In genomic region chr12:43912851-43913250, GRCh38 we compare ENCODE assay signal across 27 cellular contexts.
"Had no signal": no experiment of that assay in that cellular context is flagged by ENCODE, and none has a peak within 500 bp of the region (broad histone marks: within the 10 kb centered on the region; RNA-seq: fewer than 3 reads in every experiment).

No MANE protein-coding gene starts in this region.

- H3K4me3 Mint-ChIP-seq: activated CD4-positive, alpha-beta T cell treated with anti-CD3 and anti-CD28 coated beads, Interleukin-2, amount 10 ng/mL, durations not matched to agents 24 days and 14 days; activated CD8-positive, alpha-beta memory T cell treated with anti-CD3 and anti-CD28 coated beads, Interleukin-2, amount 10 ng/mL, durations not matched to agents 7 days and 5 days; activated naive CD4-positive, alpha-beta T cell treated with anti-CD3 and anti-CD28 coated beads, Interleukin-2, amount 50 U/mL, for 24 hours; activated T-cell treated with anti-CD3 and anti-CD28 coated beads, Interleukin-2, amount 50 U/mL, for 24 hours; activated T-helper 1 cell treated with anti-CD3 and anti-CD28 coated beads, Interleukin-12 subunit alpha, Interleukin-12 subunit beta, Interleukin-2, Interleukin-4 antibody, amounts not matched to agents 30 ng/mL and 10 ng/mL and 1 ng/mL, durations not matched to agents 14 hours and 24 hours and 36 hours; T-helper 17 cell; WTC11 had no signal

- H3K36me3 Mint-ChIP-seq: activated CD8-positive, alpha-beta memory T cell treated with anti-CD3 and anti-CD28 coated beads, Interleukin-2, amount 10 ng/mL, durations not matched to agents 7 days and 5 days; activated naive CD4-positive, alpha-beta T cell treated with anti-CD3 and anti-CD28 coated beads, Interleukin-2, amount 50 U/mL, for 24 hours; WTC11 had no signal

- H3K4me1 ChIP-seq: ascending aorta, body of pancreas had no signal

- H3K27ac Mint-ChIP-seq: activated CD4-positive, alpha-beta T cell treated with anti-CD3 and anti-CD28 coated beads, Interleukin-2, amount 10 ng/mL, durations not matched to agents 24 days and 14 days; activated CD8-positive, alpha-beta memory T cell treated with anti-CD3 and anti-CD28 coated beads, Interleukin-2, amount 10 ng/mL, durations not matched to agents 7 days and 5 days; activated naive CD4-positive, alpha-beta T cell treated with anti-CD3 and anti-CD28 coated beads, Interleukin-2, amount 50 U/mL, for 24 hours; activated T-cell treated with anti-CD3 and anti-CD28 coated beads, Interleukin-2, amount 50 U/mL, for 24 hours; activated T-helper 1 cell treated with anti-CD3 and anti-CD28 coated beads, Interleukin-12 subunit alpha, Interleukin-12 subunit beta, Interleukin-2, Interleukin-4 antibody, amounts not matched to agents 30 ng/mL and 10 ng/mL and 1 ng/mL, durations not matched to agents 14 hours and 24 hours and 36 hours; T-helper 17 cell; WTC11 had no signal

- H3K27ac ChIP-seq: ascending aorta, body of pancreas had no signal

- DNase-seq: activated CD4-positive, alpha-beta T cell treated with anti-CD3 and anti-CD28 coated beads, Interleukin-2, amount 10 ng/mL, durations not matched to agents 24 days and 14 days; activated CD4-positive, alpha-beta T cell treated with anti-CD3 and anti-CD28 coated beads, Interleukin-2, amount 50 U/mL, for 48 hours; activated CD4-positive, CD25-positive, alpha-beta regulatory T cell treated with anti-CD3 and anti-CD28 coated beads, Interleukin-2, amount 50 U/mL, for 72 hours; activated CD8-positive, alpha-beta memory T cell treated with anti-CD3 and anti-CD28 coated beads, Interleukin-2, amount 10 ng/mL, durations not matched to agents 7 days and 5 days; activated effector memory CD4-positive, alpha-beta T cell treated with Interleukin-2 at 50 U/mL for 16 hours; activated naive CD4-positive, alpha-beta T cell; activated T-cell treated with anti-CD3 and anti-CD28 coated beads, Interleukin-2, amount 50 U/mL, for 24 hours; amniotic stem cell; body of pancreas; central memory CD4-positive, alpha-beta T cell; NCI-H1092; NCI-H1417; NCI-H1930; NCI-H2171; NCI-H2227 treated with DMSO at 0.1 percent for 48 hours; NCI-H774; NK-92 treated with Interleukin-12 subunit alpha and Interleukin-12 subunit beta, amount 100 ng/mL, for 24 hours; OCI-M1; RPMI8226; T-helper 17 cell; T-helper 9 cell had no signal

- H3K27me3 ChIP-seq: ascending aorta, body of pancreas had no signal

- H3K36me3 ChIP-seq: ascending aorta had no signal

- H3K9me3 Mint-ChIP-seq: activated CD4-positive, alpha-beta T cell treated with anti-CD3 and anti-CD28 coated beads, Interleukin-2, amount 10 ng/mL, durations not matched to agents 24 days and 14 days; activated naive CD4-positive, alpha-beta T cell treated with anti-CD3 and anti-CD28 coated beads, Interleukin-2, amount 50 U/mL, for 24 hours; activated T-helper 1 cell treated with anti-CD3 and anti-CD28 coated beads, Interleukin-12 subunit alpha, Interleukin-12 subunit beta, Interleukin-2, Interleukin-4 antibody, amounts not matched to agents 30 ng/mL and 10 ng/mL and 1 ng/mL, durations not matched to agents 14 hours and 24 hours and 36 hours; WTC11 had no signal

- ATAC-seq: activated CD8-positive, alpha-beta memory T cell treated with anti-CD3 and anti-CD28 coated beads, Interleukin-2, amount 10 ng/mL, durations not matched to agents 7 days and 5 days; body of pancreas; Panc1; Right ventricle myocardium inferior; T-helper 17 cell; WTC11 had no signal

- H3K27me3 Mint-ChIP-seq: activated CD4-positive, alpha-beta T cell treated with anti-CD3 and anti-CD28 coated beads, Interleukin-2, amount 10 ng/mL, durations not matched to agents 24 days and 14 days; activated CD8-positive, alpha-beta memory T cell treated with anti-CD3 and anti-CD28 coated beads, Interleukin-2, amount 10 ng/mL, durations not matched to agents 7 days and 5 days; activated naive CD4-positive, alpha-beta T cell treated with anti-CD3 and anti-CD28 coated beads, Interleukin-2, amount 50 U/mL, for 24 hours; activated T-cell treated with anti-CD3 and anti-CD28 coated beads, Interleukin-2, amount 50 U/mL, for 24 hours; T-helper 17 cell had no signal

- H3K4me3 ChIP-seq: ascending aorta, body of pancreas had no signal

- H3K9me3 ChIP-seq: ascending aorta, body of pancreas had no signal

- H3K4me1 Mint-ChIP-seq: activated CD4-positive, alpha-beta T cell treated with anti-CD3 and anti-CD28 coated beads, Interleukin-2, amount 10 ng/mL, durations not matched to agents 24 days and 14 days; activated CD8-positive, alpha-beta memory T cell treated with anti-CD3 and anti-CD28 coated beads, Interleukin-2, amount 10 ng/mL, durations not matched to agents 7 days and 5 days; activated naive CD4-positive, alpha-beta T cell treated with anti-CD3 and anti-CD28 coated beads, Interleukin-2, amount 50 U/mL, for 24 hours had no signal
